20 cellular contexts compared by ENCODE assay signal in genomic region chr16:68548947-68549346, GRCh38. TPM values are rescaled to one million over a fixed set of nuclear protein-coding genes. Genes with fewer than 3 reads are reported as not detected.
DNase-seq lines count a peak whose midpoint lies in the region; ATAC-seq and TF ChIP-seq lines count a peak whose summit lies in the region.
"Had no signal": no experiment of that assay in that cellular context is flagged by ENCODE, and none has a peak within 500 bp of the region (broad histone marks: within the 10 kb centered on the region; RNA-seq: fewer than 3 reads in every experiment).

No MANE protein-coding gene starts in this region.

- H3K36me3 ChIP-seq in left lung: peaks cover 0 to 90% of the 10 kb centered on the region in 2 donors

- peak overlapping the region; percentile 14 for H3K4me3 Mint-ChIP-seq in activated naive CD8-positive, alpha-beta T cell
- H3K4me3 Mint-ChIP-seq in activated naive CD8-positive, alpha-beta T cell treated with anti-CD3 and anti-CD28 coated beads, Interleukin-2, amount 50 U/mL, for 24 hours: no peak overlapping the region
- H3K4me3 Mint-ChIP-seq in naive thymus-derived CD8-positive, alpha-beta T cell: peak overlapping the region; percentile 41 to 79 (median 69)
- H3K4me3 Mint-ChIP-seq: HFFc6; stimulated activated naive CD8-positive, alpha-beta T cell treated with anti-CD3 and anti-CD28 coated beads, Interleukin-15, Interleukin-2, amounts not matched to agents 100 ng/mL and 50 ng/mL, for 24 hours; WTC11 had no signal

- H3K36me3 Mint-ChIP-seq in activated naive CD8-positive, alpha-beta T cell: peaks cover 39% of the 10 kb centered on the region
- peaks cover 80% of the 10 kb centered on the region for H3K36me3 Mint-ChIP-seq in activated naive CD8-positive, alpha-beta T cell treated with anti-CD3 and anti-CD28 coated beads, Interleukin-2, amount 50 U/mL, for 24 hours (ENCODE audit: low read depth)
- peaks cover 62 to 95% of the 10 kb centered on the region in 2 donors for H3K36me3 Mint-ChIP-seq in activated naive CD4-positive, alpha-beta T cell treated with anti-CD3 and anti-CD28 coated beads, Interleukin-2, amount 50 U/mL, for 72 hours
- H3K36me3 Mint-ChIP-seq in naive thymus-derived CD8-positive, alpha-beta T cell: peaks cover 32 to 81% (median 77%) of the 10 kb centered on the region in 3 donors

- H3K4me1 ChIP-seq in left lung: no peaks in the 10 kb centered on the region
- H3K4me1 ChIP-seq: esophagus squamous epithelium, SJSA1 had no signal

- no peak overlapping the region for H3K27ac ChIP-seq in left lung
- H3K27ac ChIP-seq: esophagus squamous epithelium, SJSA1 had no signal

- ATAC-seq in activated naive CD8-positive, alpha-beta T cell treated with anti-CD3 and anti-CD28 coated beads, Interleukin-2, amount 50 U/mL, for 24 hours: no peak
- peak; percentile 43 to 75 for ATAC-seq in activated naive CD4-positive, alpha-beta T cell treated with anti-CD3 and anti-CD28 coated beads, Interleukin-2, amount 50 U/mL, for 72 hours
- peak; percentile 99 to 100 for ATAC-seq in naive thymus-derived CD8-positive, alpha-beta T cell
- no peak for ATAC-seq in left lung
- no peak for ATAC-seq in Right ventricle myocardium inferior
- ATAC-seq in GM21423 (IDR thresholded peaks at IDR 0.05; ENCODE audit: unreplicated experiment): no peak
- ATAC-seq: left lobe of liver, mucosa of descending colon, Panc1, WTC11 had no signal

- in situ Hi-C loops in KBM-7 (cut with MboI; ENCODE audit: low pct_unique_long_range_greater_than_20kb, low sequenced_read_pairs): no loop called here

- H3K4me1 Mint-ChIP-seq in activated naive CD8-positive, alpha-beta T cell (ENCODE audit: low read depth): peaks cover 21% of the 10 kb centered on the region
- peaks cover 8% of the 10 kb centered on the region for H3K4me1 Mint-ChIP-seq in activated naive CD8-positive, alpha-beta T cell treated with anti-CD3 and anti-CD28 coated beads, Interleukin-2, amount 50 U/mL, for 24 hours
- peaks cover 18 to 39% (median 23%) of the 10 kb centered on the region in 4 donors for H3K4me1 Mint-ChIP-seq in naive thymus-derived CD8-positive, alpha-beta T cell
- H3K4me1 Mint-ChIP-seq: WTC11 had no signal

- H3K9me3 ChIP-seq in left lung: peaks cover 3 to 83% of the 10 kb centered on the region in 2 donors

- H3K27ac Mint-ChIP-seq in activated naive CD8-positive, alpha-beta T cell: peak overlapping the region; percentile 22
- no peak overlapping the region for H3K27ac Mint-ChIP-seq in activated naive CD8-positive, alpha-beta T cell treated with anti-CD3 and anti-CD28 coated beads, Interleukin-2, amount 50 U/mL, for 24 hours
- H3K27ac Mint-ChIP-seq in activated naive CD4-positive, alpha-beta T cell treated with anti-CD3 and anti-CD28 coated beads, Interleukin-2, amount 50 U/mL, for 72 hours: peak overlapping the region; percentile 36 to 64
- peak overlapping the region; percentile 80 to 97 (median 95) for H3K27ac Mint-ChIP-seq in naive thymus-derived CD8-positive, alpha-beta T cell
- H3K27ac Mint-ChIP-seq: HFFc6; stimulated activated naive CD8-positive, alpha-beta T cell treated with anti-CD3 and anti-CD28 coated beads, Interleukin-15, Interleukin-2, amounts not matched to agents 100 ng/mL and 50 ng/mL, for 24 hours; WTC11 had no signal

- no peaks in the 10 kb centered on the region for H3K27me3 Mint-ChIP-seq in activated naive CD8-positive, alpha-beta T cell
- no peaks in the 10 kb centered on the region for H3K27me3 Mint-ChIP-seq in activated naive CD8-positive, alpha-beta T cell treated with anti-CD3 and anti-CD28 coated beads, Interleukin-2, amount 50 U/mL, for 24 hours
- H3K27me3 Mint-ChIP-seq in naive thymus-derived CD8-positive, alpha-beta T cell: no peaks in the 10 kb centered on the region
- H3K27me3 Mint-ChIP-seq: stimulated activated naive CD8-positive, alpha-beta T cell treated with anti-CD3 and anti-CD28 coated beads, Interleukin-15, Interleukin-2, amounts not matched to agents 100 ng/mL and 50 ng/mL, for 24 hours had no signal

- no peaks in the 10 kb centered on the region for H3K27me3 ChIP-seq in left lung
- H3K27me3 ChIP-seq: esophagus squamous epithelium, SJSA1 had no signal

- peaks cover 7% of the 10 kb centered on the region for H3K9me3 Mint-ChIP-seq in activated naive CD8-positive, alpha-beta T cell (ENCODE audit: low read depth)
- peaks cover 34% of the 10 kb centered on the region for H3K9me3 Mint-ChIP-seq in activated naive CD8-positive, alpha-beta T cell treated with anti-CD3 and anti-CD28 coated beads, Interleukin-2, amount 50 U/mL, for 24 hours
- peaks cover 32 to 35% of the 10 kb centered on the region in 2 donors for H3K9me3 Mint-ChIP-seq in activated naive CD4-positive, alpha-beta T cell treated with anti-CD3 and anti-CD28 coated beads, Interleukin-2, amount 50 U/mL, for 72 hours
- H3K9me3 Mint-ChIP-seq in naive thymus-derived CD8-positive, alpha-beta T cell: peaks cover 0 to 53% (median 22%) of the 10 kb centered on the region in 9 donors

- no peak overlapping the region for H3K4me3 ChIP-seq in left lung
- H3K4me3 ChIP-seq: esophagus squamous epithelium, mucosa of descending colon, SJSA1 had no signal

- POLR2A ChIA-PET in naive thymus-derived CD8-positive, alpha-beta T cell (lab: Charles Lee): interaction anchor here (1.7 kb wide), 1 partner anchor 9 kb away, joined by 13 read pairs; the partner anchor contains the start of gene ZFP90

- no peak for TF ChIP-seq CTCF in left lung (IDR thresholded peaks at IDR 0.05)

- intact Hi-C loops in left lung (cut with DNase I) (no loop called here), Right ventricle myocardium inferior (cut with DNase I) (no loop called here)

- no peak for DNase-seq in activated naive CD8-positive, alpha-beta T cell treated with anti-CD3 and anti-CD28 coated beads, Interleukin-2, amount 50 U/mL, for 24 hours
- peak; percentile 25 for DNase-seq in KBM-7
- no peak for DNase-seq in activated naive CD4-positive, alpha-beta T cell treated with anti-CD3 and anti-CD28 coated beads, Interleukin-2, amount 50 U/mL, for 72 hours (ENCODE audit: low spot score in 2 of 2)
- peak in 9 of 10 donors; percentile 11 to 83 (median 64) for DNase-seq in naive thymus-derived CD8-positive, alpha-beta T cell
- no peak for DNase-seq in left lung
- no peak for DNase-seq in Right ventricle myocardium inferior (ENCODE audit: missing footprints)
- DNase-seq: amygdala, esophagus squamous epithelium, HFFc6, mucosa of descending colon, NCI-H1694 treated with DMSO at 0.1 percent for 48 hours, NCI-H345, trophoblast cell had no signal

RNA-seq across cellular contexts. Expression of gene ZFP90, which starts 9.9 kb away (rescaled TPM):
- 10 to 100 TPM; 29.7 to 37.7 TPM for total RNA-seq in activated naive CD4-positive, alpha-beta T cell treated with anti-CD3 and anti-CD28 coated beads, Interleukin-2, amount 50 U/mL, for 72 hours
- 10 to 100 TPM; 54.2 to 55.7 TPM for total RNA-seq in naive thymus-derived CD8-positive, alpha-beta T cell
- polyA plus RNA-seq in naive thymus-derived CD8-positive, alpha-beta T cell: 10 to 100 TPM; 25.2 to 29.2 (median 29.1) TPM
- total RNA-seq in left lung (10 to 100 TPM; 16.8 to 23.3 TPM), Right ventricle myocardium inferior (9.5 TPM)

Comparison
In these comparisons a context has a peak if more than half of its experiments do, and no peak if none do; other contexts are left out.
1. ATAC-seq: peak in activated naive CD4-positive, alpha-beta T cell treated with anti-CD3 and anti-CD28 coated beads, Interleukin-2, amount 50 U/mL, for 72 hours (2 of 2) and naive thymus-derived CD8-positive, alpha-beta T cell (2 of 2); none in activated naive CD8-positive, alpha-beta T cell treated with anti-CD3 and anti-CD28 coated beads, Interleukin-2, amount 50 U/mL, for 24 hours (single experiment), left lung (single experiment), Right ventricle myocardium inferior (single experiment) and GM21423 (single experiment).
2. DNase-seq: peak in KBM-7 (single experiment) and naive thymus-derived CD8-positive, alpha-beta T cell (9 of 10); none in activated naive CD8-positive, alpha-beta T cell treated with anti-CD3 and anti-CD28 coated beads, Interleukin-2, amount 50 U/mL, for 24 hours (single experiment), activated naive CD4-positive, alpha-beta T cell treated with anti-CD3 and anti-CD28 coated beads, Interleukin-2, amount 50 U/mL, for 72 hours (0 of 2), left lung (0 of 2) and Right ventricle myocardium inferior (single experiment).